1 cellular context compared by ENCODE assay signal in the genomic region with DNA sequence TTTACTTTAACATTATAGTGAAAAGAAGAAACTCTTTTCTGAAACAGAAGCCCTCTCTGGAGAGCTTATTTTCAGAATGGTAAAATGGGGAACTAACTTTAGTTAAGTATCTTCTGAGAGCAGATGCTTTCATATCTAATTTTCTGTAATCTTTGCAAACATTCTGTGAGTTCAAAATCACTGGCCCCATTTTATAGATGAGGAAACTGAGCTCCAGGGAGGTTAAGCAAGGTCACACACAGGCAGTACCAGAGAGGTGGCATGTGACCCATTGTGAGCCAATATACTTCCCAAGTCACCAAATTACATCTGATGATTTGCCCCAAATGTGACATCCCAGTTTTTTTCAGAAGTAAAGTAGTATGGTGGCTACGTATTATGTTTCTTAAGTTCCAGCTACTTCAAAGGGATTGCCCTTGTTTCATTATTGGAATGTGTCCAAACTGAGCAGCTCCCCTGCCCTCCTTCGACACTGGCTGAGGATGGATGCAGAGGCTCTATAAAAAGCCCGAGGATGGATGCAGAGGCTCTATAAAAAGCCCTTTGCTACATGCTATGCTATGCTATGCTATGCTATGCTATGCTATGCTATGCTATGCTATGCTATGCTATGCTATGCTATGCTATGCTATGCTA.
TF ChIP-seq lines count a peak whose summit lies in the region.

No MANE protein-coding gene starts in this region.

TF ChIP-seq in K562, 482 proteins besides CTCF, POLR2A, EP300 and RAD21 (continued from another document and continues in another):
- TF ChIP-seq, protein P1, sequence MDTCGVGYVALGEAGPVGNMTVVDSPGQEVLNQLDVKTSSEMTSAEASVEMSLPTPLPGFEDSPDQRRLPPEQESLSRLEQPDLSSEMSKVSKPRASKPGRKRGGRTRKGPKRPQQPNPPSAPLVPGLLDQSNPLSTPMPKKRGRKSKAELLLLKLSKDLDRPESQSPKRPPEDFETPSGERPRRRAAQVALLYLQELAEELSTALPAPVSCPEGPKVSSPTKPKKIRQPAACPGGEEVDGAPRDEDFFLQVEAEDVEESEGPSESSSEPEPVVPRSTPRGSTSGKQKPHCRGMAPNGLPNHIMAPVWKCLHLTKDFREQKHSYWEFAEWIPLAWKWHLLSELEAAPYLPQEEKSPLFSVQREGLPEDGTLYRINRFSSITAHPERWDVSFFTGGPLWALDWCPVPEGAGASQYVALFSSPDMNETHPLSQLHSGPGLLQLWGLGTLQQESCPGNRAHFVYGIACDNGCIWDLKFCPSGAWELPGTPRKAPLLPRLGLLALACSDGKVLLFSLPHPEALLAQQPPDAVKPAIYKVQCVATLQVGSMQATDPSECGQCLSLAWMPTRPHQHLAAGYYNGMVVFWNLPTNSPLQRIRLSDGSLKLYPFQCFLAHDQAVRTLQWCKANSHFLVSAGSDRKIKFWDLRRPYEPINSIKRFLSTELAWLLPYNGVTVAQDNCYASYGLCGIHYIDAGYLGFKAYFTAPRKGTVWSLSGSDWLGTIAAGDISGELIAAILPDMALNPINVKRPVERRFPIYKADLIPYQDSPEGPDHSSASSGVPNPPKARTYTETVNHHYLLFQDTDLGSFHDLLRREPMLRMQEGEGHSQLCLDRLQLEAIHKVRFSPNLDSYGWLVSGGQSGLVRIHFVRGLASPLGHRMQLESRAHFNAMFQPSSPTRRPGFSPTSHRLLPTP (IDR thresholded peaks at IDR 0.05; ENCODE audit: borderline replicate concordance, extremely low read depth, insufficient read length) = no peak
- peak; percentile 85 to 93 for TF ChIP-seq KDM1A (IDR thresholded peaks at IDR 0.05)
- peak; percentile 100 for TF ChIP-seq RBM25 (IDR thresholded peaks at IDR 0.05; ENCODE audit: low read depth, low read length, severe bottlenecking)
- no peak for TF ChIP-seq TAF1 (IDR thresholded peaks at IDR 0.05; ENCODE audit: control insufficient read depth, extremely low read depth, insufficient read depth, low read length, severe bottlenecking)
- TF ChIP-seq TSC22D4 (tag; IDR thresholded peaks at IDR 0.05) = no peak
- TF ChIP-seq BRD9 (IDR thresholded peaks at IDR 0.05; ENCODE audit: low read depth, partially characterized antibody) = no peak
- TF ChIP-seq, protein P2, sequence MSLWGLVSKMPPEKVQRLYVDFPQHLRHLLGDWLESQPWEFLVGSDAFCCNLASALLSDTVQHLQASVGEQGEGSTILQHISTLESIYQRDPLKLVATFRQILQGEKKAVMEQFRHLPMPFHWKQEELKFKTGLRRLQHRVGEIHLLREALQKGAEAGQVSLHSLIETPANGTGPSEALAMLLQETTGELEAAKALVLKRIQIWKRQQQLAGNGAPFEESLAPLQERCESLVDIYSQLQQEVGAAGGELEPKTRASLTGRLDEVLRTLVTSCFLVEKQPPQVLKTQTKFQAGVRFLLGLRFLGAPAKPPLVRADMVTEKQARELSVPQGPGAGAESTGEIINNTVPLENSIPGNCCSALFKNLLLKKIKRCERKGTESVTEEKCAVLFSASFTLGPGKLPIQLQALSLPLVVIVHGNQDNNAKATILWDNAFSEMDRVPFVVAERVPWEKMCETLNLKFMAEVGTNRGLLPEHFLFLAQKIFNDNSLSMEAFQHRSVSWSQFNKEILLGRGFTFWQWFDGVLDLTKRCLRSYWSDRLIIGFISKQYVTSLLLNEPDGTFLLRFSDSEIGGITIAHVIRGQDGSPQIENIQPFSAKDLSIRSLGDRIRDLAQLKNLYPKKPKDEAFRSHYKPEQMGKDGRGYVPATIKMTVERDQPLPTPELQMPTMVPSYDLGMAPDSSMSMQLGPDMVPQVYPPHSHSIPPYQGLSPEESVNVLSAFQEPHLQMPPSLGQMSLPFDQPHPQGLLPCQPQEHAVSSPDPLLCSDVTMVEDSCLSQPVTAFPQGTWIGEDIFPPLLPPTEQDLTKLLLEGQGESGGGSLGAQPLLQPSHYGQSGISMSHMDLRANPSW (CRISPR knock-in tag; IDR thresholded peaks at IDR 0.05) = no peak
- 0 out of 2 replicates have a peak, but pooled peaks have one; percentile 28 for TF ChIP-seq DPF2 (IDR thresholded peaks at IDR 0.05)
- no peak for TF ChIP-seq SRSF1 (IDR thresholded peaks at IDR 0.05; ENCODE audit: low read depth, low read length)
- TF ChIP-seq, protein P3, sequence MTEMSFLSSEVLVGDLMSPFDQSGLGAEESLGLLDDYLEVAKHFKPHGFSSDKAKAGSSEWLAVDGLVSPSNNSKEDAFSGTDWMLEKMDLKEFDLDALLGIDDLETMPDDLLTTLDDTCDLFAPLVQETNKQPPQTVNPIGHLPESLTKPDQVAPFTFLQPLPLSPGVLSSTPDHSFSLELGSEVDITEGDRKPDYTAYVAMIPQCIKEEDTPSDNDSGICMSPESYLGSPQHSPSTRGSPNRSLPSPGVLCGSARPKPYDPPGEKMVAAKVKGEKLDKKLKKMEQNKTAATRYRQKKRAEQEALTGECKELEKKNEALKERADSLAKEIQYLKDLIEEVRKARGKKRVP (CRISPR knock-in tag; IDR thresholded peaks at IDR 0.05) = no peak
- TF ChIP-seq, protein P4, sequence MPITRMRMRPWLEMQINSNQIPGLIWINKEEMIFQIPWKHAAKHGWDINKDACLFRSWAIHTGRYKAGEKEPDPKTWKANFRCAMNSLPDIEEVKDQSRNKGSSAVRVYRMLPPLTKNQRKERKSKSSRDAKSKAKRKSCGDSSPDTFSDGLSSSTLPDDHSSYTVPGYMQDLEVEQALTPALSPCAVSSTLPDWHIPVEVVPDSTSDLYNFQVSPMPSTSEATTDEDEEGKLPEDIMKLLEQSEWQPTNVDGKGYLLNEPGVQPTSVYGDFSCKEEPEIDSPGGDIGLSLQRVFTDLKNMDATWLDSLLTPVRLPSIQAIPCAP (CRISPR knock-in tag; IDR thresholded peaks at IDR 0.05; ENCODE audit: borderline replicate concordance) = no peak
- no peak for TF ChIP-seq CREBBP (IDR thresholded peaks at IDR 0.05; ENCODE audit: low read depth, low read length)
- TF ChIP-seq RBFOX2 (IDR thresholded peaks at IDR 0.05; ENCODE audit: low read depth, low read length) = no peak
- no peak for TF ChIP-seq NR3C1 (CRISPR knock-in tag; IDR thresholded peaks at IDR 0.05)
- TF ChIP-seq FUS (optimal IDR thresholded peaks at IDR 0.05; ENCODE audit: low read depth, low read length) = no peak
- no peak for TF ChIP-seq COPS2 (conservative IDR thresholded peaks at IDR 0.05)
- no peak for TF ChIP-seq GTF2F1 (IDR thresholded peaks at IDR 0.05; ENCODE audit: low read depth, low read length)
- TF ChIP-seq MTF1 (CRISPR knock-in tag; IDR thresholded peaks at IDR 0.05; ENCODE audit: borderline replicate concordance) = no peak
- TF ChIP-seq, protein P5, sequence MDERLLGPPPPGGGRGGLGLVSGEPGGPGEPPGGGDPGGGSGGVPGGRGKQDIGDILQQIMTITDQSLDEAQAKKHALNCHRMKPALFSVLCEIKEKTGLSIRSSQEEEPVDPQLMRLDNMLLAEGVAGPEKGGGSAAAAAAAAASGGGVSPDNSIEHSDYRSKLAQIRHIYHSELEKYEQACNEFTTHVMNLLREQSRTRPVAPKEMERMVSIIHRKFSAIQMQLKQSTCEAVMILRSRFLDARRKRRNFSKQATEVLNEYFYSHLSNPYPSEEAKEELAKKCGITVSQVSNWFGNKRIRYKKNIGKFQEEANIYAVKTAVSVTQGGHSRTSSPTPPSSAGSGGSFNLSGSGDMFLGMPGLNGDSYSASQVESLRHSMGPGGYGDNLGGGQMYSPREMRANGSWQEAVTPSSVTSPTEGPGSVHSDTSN (CRISPR knock-in tag; IDR thresholded peaks at IDR 0.05; ENCODE audit: low read depth) = no peak
- TF ChIP-seq, protein P5 (tag; conservative IDR thresholded peaks at IDR 0.05; ENCODE audit: low read depth) = no peak
- TF ChIP-seq TAF9B (IDR thresholded peaks at IDR 0.05; ENCODE audit: partially characterized antibody) = no peak
- TF ChIP-seq, protein P6, sequence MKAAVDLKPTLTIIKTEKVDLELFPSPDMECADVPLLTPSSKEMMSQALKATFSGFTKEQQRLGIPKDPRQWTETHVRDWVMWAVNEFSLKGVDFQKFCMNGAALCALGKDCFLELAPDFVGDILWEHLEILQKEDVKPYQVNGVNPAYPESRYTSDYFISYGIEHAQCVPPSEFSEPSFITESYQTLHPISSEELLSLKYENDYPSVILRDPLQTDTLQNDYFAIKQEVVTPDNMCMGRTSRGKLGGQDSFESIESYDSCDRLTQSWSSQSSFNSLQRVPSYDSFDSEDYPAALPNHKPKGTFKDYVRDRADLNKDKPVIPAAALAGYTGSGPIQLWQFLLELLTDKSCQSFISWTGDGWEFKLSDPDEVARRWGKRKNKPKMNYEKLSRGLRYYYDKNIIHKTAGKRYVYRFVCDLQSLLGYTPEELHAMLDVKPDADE (conservative IDR thresholded peaks at IDR 0.05; ENCODE audit: control insufficient read depth, low read depth, low read length) = no peak
- TF ChIP-seq, protein P7, sequence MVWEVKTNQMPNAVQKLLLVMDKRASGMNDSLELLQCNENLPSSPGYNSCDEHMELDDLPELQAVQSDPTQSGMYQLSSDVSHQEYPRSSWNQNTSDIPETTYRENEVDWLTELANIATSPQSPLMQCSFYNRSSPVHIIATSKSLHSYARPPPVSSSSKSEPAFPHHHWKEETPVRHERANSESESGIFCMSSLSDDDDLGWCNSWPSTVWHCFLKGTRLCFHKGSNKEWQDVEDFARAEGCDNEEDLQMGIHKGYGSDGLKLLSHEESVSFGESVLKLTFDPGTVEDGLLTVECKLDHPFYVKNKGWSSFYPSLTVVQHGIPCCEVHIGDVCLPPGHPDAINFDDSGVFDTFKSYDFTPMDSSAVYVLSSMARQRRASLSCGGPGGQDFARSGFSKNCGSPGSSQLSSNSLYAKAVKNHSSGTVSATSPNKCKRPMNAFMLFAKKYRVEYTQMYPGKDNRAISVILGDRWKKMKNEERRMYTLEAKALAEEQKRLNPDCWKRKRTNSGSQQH (CRISPR knock-in tag; IDR thresholded peaks at IDR 0.05) = no peak
- no peak for TF ChIP-seq ZNF134 (CRISPR knock-in tag; conservative IDR thresholded peaks at IDR 0.05)
- TF ChIP-seq, protein P8, sequence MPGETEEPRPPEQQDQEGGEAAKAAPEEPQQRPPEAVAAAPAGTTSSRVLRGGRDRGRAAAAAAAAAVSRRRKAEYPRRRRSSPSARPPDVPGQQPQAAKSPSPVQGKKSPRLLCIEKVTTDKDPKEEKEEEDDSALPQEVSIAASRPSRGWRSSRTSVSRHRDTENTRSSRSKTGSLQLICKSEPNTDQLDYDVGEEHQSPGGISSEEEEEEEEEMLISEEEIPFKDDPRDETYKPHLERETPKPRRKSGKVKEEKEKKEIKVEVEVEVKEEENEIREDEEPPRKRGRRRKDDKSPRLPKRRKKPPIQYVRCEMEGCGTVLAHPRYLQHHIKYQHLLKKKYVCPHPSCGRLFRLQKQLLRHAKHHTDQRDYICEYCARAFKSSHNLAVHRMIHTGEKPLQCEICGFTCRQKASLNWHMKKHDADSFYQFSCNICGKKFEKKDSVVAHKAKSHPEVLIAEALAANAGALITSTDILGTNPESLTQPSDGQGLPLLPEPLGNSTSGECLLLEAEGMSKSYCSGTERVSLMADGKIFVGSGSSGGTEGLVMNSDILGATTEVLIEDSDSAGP (CRISPR knock-in tag; IDR thresholded peaks at IDR 0.05) = no peak
- no peak for TF ChIP-seq ARNT (IDR thresholded peaks at IDR 0.05)
- TF ChIP-seq, protein P9, sequence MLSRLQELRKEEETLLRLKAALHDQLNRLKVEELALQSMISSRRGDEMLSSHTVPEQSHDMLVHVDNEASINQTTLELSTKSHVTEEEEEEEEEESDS (CRISPR knock-in tag; IDR thresholded peaks at IDR 0.05) = no peak
- TF ChIP-seq, protein P10, sequence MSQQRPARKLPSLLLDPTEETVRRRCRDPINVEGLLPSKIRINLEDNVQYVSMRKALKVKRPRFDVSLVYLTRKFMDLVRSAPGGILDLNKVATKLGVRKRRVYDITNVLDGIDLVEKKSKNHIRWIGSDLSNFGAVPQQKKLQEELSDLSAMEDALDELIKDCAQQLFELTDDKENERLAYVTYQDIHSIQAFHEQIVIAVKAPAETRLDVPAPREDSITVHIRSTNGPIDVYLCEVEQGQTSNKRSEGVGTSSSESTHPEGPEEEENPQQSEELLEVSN (IDR thresholded peaks at IDR 0.05; ENCODE audit: borderline replicate concordance in 1 of 2, extremely low read depth in 1 of 2, insufficient read depth in 1 of 2, insufficient read length in 1 of 2, low read depth in 1 of 2, low read length in 1 of 2, poor library complexity in 1 of 2, severe bottlenecking in 1 of 2) = no peak
- TF ChIP-seq, protein P11, sequence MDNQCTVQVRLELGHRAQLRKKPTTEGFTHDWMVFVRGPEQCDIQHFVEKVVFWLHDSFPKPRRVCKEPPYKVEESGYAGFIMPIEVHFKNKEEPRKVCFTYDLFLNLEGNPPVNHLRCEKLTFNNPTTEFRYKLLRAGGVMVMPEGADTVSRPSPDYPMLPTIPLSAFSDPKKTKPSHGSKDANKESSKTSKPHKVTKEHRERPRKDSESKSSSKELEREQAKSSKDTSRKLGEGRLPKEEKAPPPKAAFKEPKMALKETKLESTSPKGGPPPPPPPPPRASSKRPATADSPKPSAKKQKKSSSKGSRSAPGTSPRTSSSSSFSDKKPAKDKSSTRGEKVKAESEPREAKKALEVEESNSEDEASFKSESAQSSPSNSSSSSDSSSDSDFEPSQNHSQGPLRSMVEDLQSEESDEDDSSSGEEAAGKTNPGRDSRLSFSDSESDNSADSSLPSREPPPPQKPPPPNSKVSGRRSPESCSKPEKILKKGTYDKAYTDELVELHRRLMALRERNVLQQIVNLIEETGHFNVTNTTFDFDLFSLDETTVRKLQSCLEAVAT (IDR thresholded peaks at IDR 0.05) = no peak
- TF ChIP-seq TCF3 (CRISPR knock-in tag; IDR thresholded peaks at IDR 0.05) = peak; percentile 81
- TF ChIP-seq, protein P12, sequence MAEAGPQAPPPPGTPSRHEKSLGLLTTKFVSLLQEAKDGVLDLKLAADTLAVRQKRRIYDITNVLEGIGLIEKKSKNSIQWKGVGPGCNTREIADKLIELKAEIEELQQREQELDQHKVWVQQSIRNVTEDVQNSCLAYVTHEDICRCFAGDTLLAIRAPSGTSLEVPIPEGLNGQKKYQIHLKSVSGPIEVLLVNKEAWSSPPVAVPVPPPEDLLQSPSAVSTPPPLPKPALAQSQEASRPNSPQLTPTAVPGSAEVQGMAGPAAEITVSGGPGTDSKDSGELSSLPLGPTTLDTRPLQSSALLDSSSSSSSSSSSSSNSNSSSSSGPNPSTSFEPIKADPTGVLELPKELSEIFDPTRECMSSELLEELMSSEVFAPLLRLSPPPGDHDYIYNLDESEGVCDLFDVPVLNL (CRISPR knock-in tag; IDR thresholded peaks at IDR 0.05; ENCODE audit: low read depth) = no peak
- TF ChIP-seq ARID1B (IDR thresholded peaks at IDR 0.05) = peak; percentile 74
- no peak for TF ChIP-seq ZNF12 (CRISPR knock-in tag; IDR thresholded peaks at IDR 0.05)
- TF ChIP-seq BDP1 (IDR thresholded peaks at IDR 0.05; ENCODE audit: insufficient read depth, insufficient read length) = no peak
- TF ChIP-seq ZC3H4 (CRISPR knock-in tag; IDR thresholded peaks at IDR 0.05; ENCODE audit: borderline replicate concordance) = no peak
- TF ChIP-seq HCFC1 (IDR thresholded peaks at IDR 0.05; ENCODE audit: low read depth, low read length) = no peak
- TF ChIP-seq TCF7 (IDR thresholded peaks at IDR 0.05; ENCODE audit: borderline replicate concordance) = no peak
- TF ChIP-seq ZKSCAN8 (CRISPR knock-in tag; IDR thresholded peaks at IDR 0.05) = no peak
- no peak for TF ChIP-seq SUPT5H (IDR thresholded peaks at IDR 0.05)
- TF ChIP-seq CEBPG (CRISPR knock-in tag; IDR thresholded peaks at IDR 0.05) = no peak
- no peak for TF ChIP-seq CEBPG (tag; conservative IDR thresholded peaks at IDR 0.05 in 1 of 2, IDR thresholded peaks at IDR 0.05 in 1 of 2)
- peak; percentile 100 for TF ChIP-seq ESRRA (IDR thresholded peaks at IDR 0.05; ENCODE audit: borderline replicate concordance, low read depth)
